Comparison of ENCODE assay signal across 1 cellular context in genomic region chr20:31758991-31759390, GRCh38.
TF ChIP-seq lines count a peak whose summit lies in the region.

No MANE protein-coding gene starts in this region.

TF ChIP-seq in SK-N-SH treated with all-trans-retinoic acid at 6 μM for 48 hours, 23 proteins besides CTCF, POLR2A, EP300 and RAD21 (continued from another document):
- TF ChIP-seq BACH2 (CRISPR knock-in tag; IDR thresholded peaks at IDR 0.05; ENCODE audit: borderline replicate concordance) (no peak), PPARA (CRISPR knock-in tag; IDR thresholded peaks at IDR 0.05; ENCODE audit: borderline replicate concordance) (no peak), RARB (CRISPR knock-in tag; IDR thresholded peaks at IDR 0.05) (no peak)
